ENCODE assay signal across 9 cellular contexts in the genomic region with DNA sequence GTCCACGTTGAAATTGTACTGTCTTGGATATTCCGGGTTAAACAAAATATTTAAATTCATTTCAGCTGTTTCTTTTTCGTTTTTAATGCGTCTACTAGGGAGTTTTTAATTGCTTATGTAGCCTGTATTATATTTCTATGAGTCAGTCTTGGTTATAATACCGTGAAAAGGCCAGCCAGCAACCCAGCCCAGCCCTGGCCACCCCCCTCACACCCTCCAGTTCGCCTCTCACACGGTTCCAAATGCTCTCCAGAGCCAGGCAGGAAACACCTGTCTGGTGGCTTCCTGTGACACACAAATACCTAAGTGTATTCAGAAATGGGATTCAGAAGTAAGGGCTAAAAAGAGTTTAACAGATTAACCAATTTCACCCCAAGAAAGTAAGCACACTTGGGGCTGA. TPM values are rescaled to one million over a fixed set of nuclear protein-coding genes. Genes with fewer than 3 reads are reported as not detected.
DNase-seq lines count a peak whose midpoint lies in the region; ATAC-seq and TF ChIP-seq lines count a peak whose summit lies in the region.
"Had no signal": no experiment of that assay in that cellular context is flagged by ENCODE, and none has a peak within 500 bp of the region (broad histone marks: within the 10 kb centered on the region; RNA-seq: fewer than 3 reads in every experiment).

No MANE protein-coding gene starts in this region.

- peak overlapping the region; percentile 37 for H3K4me3 Mint-ChIP-seq in memory B cell

- H3K9me3 Mint-ChIP-seq in memory B cell, result no peaks in the 10 kb centered on the region

- TF ChIP-seq CTCF in GM06990 (IDR thresholded peaks at IDR 0.05; ENCODE audit: insufficient read depth, low read length, poor library complexity, severe bottlenecking) (no peak), dorsolateral prefrontal cortex (IDR thresholded peaks at IDR 0.05 in 54 of 56, conservative IDR thresholded peaks at IDR 0.05 in 2 of 56; ENCODE audit: low read depth in 1 of 56, partially characterized antibody in 56 of 56) (no peak)

- intact Hi-C loops in dorsolateral prefrontal cortex (cut with DNase I), result no loop called here

- peaks cover 52% of the 10 kb centered on the region for H3K4me1 Mint-ChIP-seq in memory B cell

- peak overlapping the region; percentile 68 for H3K27ac Mint-ChIP-seq in memory B cell

- peaks cover 2% of the 10 kb centered on the region for H3K36me3 ChIP-seq in GM06990 (ENCODE audit: control insufficient read depth, insufficient read depth, low read length)

- peaks cover 31% of the 10 kb centered on the region for H3K36me3 Mint-ChIP-seq in memory B cell

- H3K4me3 ChIP-seq in GM06990 (replicated peaks; ENCODE audit: low read depth, low read length) (no peak overlapping the region), dorsolateral prefrontal cortex (peak overlapping the region in 1 of 59 donors; percentile 15)
- H3K4me3 ChIP-seq in Jurkat, Clone E6-1 (ENCODE audit: low read length), result no peak overlapping the region; the same call in 1 of the 2 replicates

- DNase-seq in GM06990 (ENCODE audit: extremely low read depth, insufficient read length), result peak; percentile 77
- DNase-seq in Jurkat, Clone E6-1 (ENCODE audit: low read depth, low spot score), result peak; percentile 81
- DNase-seq in activated CD4-positive, alpha-beta T cell treated with anti-CD3 and anti-CD28 coated beads, Interleukin-2, amount 50 U/mL, for 1 hour, result peak; percentile 21
- no peak for DNase-seq in memory B cell (ENCODE audit: low spot score in 2 of 2)
- no peak for DNase-seq in dorsolateral prefrontal cortex
- DNase-seq in GM19240 (ENCODE audit: insufficient read length, low spot score), result no peak
- DNase-seq in substantia nigra (lab: John Stamatoyannopoulos, UW), result no peak

- ATAC-seq in memory B cell (ENCODE audit: low read depth) (peak; percentile 12), HG03159 (IDR thresholded peaks at IDR 0.05; ENCODE audit: unreplicated experiment) (no peak)

- H3K27ac ChIP-seq in dorsolateral prefrontal cortex, result peak overlapping the region in 5 of 59 donors; percentile 4 to 93 (median 91)
- no peak overlapping the region for H3K27ac ChIP-seq in substantia nigra (ENCODE audit: low read depth, low read length, poor library complexity, severe bottlenecking)
- H3K27ac ChIP-seq: HL-60 had no signal

- no peaks in the 10 kb centered on the region for H3K27me3 Mint-ChIP-seq in memory B cell

- H3K27me3 ChIP-seq in GM06990 (replicated peaks; ENCODE audit: control insufficient read depth, insufficient read depth, low read length) (no peaks in the 10 kb centered on the region), dorsolateral prefrontal cortex (no peaks in the 10 kb centered on the region)

RNA-seq across cellular contexts. Expression of gene SH3BP5, which starts 4.4 kb away (rescaled TPM):
- 11.2 TPM for polyA plus RNA-seq in Jurkat, Clone E6-1 (2012; ENCODE audit: insufficient read depth, insufficient read length)
- 100 to 1,000 TPM in 1 of 120 experiments, 10 to 100 TPM in 119; 30.2 to 111 (median 66.8) TPM for total RNA-seq in dorsolateral prefrontal cortex

Comparison
In these comparisons a context has a peak if more than half of its experiments do, and no peak if none do; other contexts are left out.
1. DNase-seq: peak in GM06990 (single experiment), Jurkat, Clone E6-1 (single experiment) and activated CD4-positive, alpha-beta T cell treated with anti-CD3 and anti-CD28 coated beads, Interleukin-2, amount 50 U/mL, for 1 hour (single experiment); none in memory B cell (0 of 2), dorsolateral prefrontal cortex (0 of 10), GM19240 (single experiment) and substantia nigra (0 of 49).